Comparison of ENCODE assay signal across 1 cellular context in the genomic region with DNA sequence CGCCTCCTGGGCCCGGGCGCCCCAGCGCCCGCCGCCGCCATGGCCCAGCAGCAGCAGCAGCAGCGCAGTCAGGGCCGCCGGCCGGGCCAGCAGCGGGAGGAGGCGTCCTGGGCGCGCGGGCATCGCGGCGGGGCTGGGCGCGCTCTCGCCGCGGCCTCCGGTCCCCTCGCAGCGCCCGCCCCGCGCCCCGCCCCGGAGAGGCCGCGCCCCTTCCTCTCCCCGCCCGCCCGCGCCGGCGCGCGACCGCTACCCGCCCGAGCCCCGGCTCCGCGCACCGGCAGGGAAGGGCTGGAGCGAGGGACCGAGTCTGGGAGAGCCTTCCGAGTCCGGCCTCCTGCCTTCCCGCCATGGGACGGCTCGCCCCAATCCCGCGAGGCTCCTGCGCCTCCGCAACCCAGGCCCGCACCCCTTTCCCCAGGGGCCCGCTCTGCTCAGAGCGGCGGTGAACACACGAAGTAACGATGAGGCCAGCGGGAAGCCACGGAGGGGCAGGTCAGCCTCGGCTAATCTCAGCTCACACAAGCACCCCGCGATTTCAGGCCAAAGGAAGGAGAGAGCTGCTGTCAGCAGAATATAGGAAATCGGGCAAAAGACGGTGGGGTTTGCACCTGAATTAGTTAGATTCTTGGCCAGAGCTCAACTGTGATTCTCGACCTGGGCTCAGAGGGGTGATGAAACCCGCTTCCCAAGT.
TF ChIP-seq lines count a peak whose summit lies in the region.

A gene (minus strand): TSS at position 135 of the 691 bp plus-strand sequence. CDS start 12 bp downstream, at position 123.

TF ChIP-seq in HepG2, 621 proteins besides CTCF, POLR2A, EP300 and RAD21 (continued from another document and continues in another):
- TF ChIP-seq, protein P1, sequence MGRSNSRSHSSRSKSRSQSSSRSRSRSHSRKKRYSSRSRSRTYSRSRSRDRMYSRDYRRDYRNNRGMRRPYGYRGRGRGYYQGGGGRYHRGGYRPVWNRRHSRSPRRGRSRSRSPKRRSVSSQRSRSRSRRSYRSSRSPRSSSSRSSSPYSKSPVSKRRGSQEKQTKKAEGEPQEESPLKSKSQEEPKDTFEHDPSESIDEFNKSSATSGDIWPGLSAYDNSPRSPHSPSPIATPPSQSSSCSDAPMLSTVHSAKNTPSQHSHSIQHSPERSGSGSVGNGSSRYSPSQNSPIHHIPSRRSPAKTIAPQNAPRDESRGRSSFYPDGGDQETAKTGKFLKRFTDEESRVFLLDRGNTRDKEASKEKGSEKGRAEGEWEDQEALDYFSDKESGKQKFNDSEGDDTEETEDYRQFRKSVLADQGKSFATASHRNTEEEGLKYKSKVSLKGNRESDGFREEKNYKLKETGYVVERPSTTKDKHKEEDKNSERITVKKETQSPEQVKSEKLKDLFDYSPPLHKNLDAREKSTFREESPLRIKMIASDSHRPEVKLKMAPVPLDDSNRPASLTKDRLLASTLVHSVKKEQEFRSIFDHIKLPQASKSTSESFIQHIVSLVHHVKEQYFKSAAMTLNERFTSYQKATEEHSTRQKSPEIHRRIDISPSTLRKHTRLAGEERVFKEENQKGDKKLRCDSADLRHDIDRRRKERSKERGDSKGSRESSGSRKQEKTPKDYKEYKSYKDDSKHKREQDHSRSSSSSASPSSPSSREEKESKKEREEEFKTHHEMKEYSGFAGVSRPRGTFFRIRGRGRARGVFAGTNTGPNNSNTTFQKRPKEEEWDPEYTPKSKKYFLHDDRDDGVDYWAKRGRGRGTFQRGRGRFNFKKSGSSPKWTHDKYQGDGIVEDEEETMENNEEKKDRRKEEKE (IDR thresholded peaks at IDR 0.05), result no peak
- TF ChIP-seq TOPORS (CRISPR knock-in tag; IDR thresholded peaks at IDR 0.05) (no peak), ZNF337 (CRISPR knock-in tag; IDR thresholded peaks at IDR 0.05; ENCODE audit: borderline replicate concordance, low read depth) (no peak), ZFYVE20 (CRISPR knock-in tag; IDR thresholded peaks at IDR 0.05; ENCODE audit: borderline replicate concordance, low read depth) (no peak), SOX5 (CRISPR knock-in tag; IDR thresholded peaks at IDR 0.05; ENCODE audit: borderline replicate concordance) (peak; percentile 17; the same call in 1 of the 2 replicates), ATRX (CRISPR knock-in tag; IDR thresholded peaks at IDR 0.05; ENCODE audit: borderline replicate concordance) (no peak), ETV5 (CRISPR knock-in tag; IDR thresholded peaks at IDR 0.05; ENCODE audit: borderline replicate concordance) (peak; percentile 49; the same call in 1 of the 2 replicates), MAF1 (CRISPR knock-in tag; IDR thresholded peaks at IDR 0.05; ENCODE audit: borderline replicate concordance) (0 out of 2 replicates have a peak, but pooled peaks have one; percentile 56), MATR3 (CRISPR knock-in tag; IDR thresholded peaks at IDR 0.05) (0 out of 2 replicates have a peak, but pooled peaks have one; percentile 24)
- TF ChIP-seq, protein P2, sequence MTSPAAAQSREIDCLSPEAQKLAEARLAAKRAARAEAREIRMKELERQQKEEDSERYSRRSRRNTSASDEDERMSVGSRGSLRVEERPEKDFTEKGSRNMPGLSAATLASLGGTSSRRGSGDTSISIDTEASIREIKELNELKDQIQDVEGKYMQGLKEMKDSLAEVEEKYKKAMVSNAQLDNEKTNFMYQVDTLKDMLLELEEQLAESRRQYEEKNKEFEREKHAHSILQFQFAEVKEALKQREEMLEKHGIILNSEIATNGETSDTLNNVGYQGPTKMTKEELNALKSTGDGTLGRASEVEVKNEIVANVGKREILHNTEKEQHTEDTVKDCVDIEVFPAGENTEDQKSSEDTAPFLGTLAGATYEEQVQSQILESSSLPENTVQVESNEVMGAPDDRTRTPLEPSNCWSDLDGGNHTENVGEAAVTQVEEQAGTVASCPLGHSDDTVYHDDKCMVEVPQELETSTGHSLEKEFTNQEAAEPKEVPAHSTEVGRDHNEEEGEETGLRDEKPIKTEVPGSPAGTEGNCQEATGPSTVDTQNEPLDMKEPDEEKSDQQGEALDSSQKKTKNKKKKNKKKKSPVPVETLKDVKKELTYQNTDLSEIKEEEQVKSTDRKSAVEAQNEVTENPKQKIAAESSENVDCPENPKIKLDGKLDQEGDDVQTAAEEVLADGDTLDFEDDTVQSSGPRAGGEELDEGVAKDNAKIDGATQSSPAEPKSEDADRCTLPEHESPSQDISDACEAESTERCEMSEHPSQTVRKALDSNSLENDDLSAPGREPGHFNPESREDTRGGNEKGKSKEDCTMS (CRISPR knock-in tag; conservative IDR thresholded peaks at IDR 0.05), result no peak
- TF ChIP-seq, protein P3, sequence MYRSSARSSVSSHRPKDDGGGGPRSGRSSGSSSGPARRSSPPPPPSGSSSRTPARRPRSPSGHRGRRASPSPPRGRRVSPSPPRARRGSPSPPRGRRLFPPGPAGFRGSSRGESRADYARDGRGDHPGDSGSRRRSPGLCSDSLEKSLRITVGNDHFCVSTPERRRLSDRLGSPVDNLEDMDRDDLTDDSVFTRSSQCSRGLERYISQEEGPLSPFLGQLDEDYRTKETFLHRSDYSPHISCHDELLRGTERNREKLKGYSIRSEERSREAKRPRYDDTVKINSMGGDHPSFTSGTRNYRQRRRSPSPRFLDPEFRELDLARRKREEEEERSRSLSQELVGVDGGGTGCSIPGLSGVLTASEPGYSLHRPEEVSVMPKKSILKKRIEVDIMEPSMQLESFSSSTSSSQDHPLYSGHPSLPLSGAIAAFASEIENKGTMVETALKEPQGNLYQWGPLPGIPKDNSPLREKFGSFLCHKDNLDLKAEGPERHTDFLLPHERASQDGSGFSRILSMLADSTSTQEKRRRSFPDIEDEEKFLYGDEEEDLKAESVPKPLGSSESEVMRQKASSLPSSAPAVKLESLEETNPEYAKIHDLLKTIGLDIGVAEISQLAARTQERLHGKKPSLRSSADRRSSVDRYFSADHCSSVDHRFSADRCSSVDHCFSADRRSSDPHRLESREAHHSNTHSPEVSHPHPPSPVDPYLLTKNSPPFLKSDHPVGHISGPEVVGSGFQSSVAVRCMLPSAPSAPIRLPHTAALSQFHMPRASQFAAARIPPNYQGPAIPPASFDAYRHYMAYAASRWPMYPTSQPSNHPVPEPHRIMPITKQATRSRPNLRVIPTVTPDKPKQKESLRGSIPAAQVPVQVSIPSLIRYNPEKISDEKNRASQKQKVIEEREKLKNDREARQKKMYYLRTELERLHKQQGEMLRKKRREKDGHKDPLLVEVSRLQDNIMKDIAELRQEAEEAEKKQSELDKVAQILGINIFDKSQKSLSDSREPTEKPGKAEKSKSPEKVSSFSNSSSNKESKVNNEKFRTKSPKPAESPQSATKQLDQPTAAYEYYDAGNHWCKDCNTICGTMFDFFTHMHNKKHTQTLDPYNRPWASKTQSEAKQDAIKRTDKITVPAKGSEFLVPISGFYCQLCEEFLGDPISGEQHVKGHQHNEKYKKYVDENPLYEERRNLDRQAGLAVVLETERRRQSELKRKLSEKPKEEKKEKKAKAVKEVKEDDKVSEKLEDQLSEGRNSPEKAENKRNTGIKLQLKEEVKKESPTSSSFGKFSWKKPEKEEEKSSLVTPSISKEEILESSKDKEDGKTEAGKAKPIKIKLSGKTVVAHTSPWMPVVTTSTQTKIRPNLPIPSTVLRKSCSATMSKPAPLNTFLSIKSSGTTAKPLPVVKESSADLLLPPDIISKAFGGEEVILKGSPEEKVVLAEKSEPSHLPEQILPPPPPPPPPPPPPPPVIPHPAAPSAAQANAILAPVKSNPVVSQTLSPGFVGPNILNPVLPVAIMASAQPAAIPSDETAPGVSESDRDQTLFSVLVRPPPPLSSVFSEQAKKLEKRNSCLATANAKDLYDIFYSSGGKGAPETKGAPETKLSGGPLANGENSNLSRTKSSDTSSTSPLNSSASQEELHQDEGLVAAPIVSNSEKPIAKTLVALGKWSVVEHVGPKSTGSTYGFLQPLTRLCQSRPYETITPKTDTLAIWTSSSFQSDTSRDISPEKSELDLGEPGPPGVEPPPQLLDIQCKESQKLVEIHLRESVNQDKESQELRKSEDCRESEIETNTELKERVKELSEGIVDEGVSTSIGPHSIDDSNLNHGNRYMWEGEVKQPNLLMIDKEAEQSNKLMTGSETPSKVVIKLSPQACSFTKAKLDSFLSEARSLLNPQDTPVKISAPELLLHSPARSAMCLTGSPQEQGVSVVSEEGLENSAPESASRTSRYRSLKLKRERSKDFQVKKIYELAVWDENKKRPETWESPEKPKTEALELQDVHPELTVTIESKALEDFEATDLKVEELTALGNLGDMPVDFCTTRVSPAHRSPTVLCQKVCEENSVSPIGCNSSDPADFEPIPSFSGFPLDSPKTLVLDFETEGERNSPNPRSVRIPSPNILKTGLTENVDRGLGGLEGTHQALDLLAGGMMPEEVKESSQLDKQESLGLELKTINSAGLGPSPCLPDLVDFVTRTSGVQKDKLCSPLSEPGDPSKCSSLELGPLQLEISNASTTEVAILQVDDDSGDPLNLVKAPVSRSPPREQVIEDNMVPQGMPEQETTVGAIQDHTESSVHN (CRISPR knock-in tag; IDR thresholded peaks at IDR 0.05), result no peak
- TF ChIP-seq, protein P4, sequence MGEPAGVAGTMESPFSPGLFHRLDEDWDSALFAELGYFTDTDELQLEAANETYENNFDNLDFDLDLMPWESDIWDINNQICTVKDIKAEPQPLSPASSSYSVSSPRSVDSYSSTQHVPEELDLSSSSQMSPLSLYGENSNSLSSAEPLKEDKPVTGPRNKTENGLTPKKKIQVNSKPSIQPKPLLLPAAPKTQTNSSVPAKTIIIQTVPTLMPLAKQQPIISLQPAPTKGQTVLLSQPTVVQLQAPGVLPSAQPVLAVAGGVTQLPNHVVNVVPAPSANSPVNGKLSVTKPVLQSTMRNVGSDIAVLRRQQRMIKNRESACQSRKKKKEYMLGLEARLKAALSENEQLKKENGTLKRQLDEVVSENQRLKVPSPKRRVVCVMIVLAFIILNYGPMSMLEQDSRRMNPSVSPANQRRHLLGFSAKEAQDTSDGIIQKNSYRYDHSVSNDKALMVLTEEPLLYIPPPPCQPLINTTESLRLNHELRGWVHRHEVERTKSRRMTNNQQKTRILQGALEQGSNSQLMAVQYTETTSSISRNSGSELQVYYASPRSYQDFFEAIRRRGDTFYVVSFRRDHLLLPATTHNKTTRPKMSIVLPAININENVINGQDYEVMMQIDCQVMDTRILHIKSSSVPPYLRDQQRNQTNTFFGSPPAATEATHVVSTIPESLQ (CRISPR knock-in tag; conservative IDR thresholded peaks at IDR 0.05), result no peak
- TF ChIP-seq, protein P5, sequence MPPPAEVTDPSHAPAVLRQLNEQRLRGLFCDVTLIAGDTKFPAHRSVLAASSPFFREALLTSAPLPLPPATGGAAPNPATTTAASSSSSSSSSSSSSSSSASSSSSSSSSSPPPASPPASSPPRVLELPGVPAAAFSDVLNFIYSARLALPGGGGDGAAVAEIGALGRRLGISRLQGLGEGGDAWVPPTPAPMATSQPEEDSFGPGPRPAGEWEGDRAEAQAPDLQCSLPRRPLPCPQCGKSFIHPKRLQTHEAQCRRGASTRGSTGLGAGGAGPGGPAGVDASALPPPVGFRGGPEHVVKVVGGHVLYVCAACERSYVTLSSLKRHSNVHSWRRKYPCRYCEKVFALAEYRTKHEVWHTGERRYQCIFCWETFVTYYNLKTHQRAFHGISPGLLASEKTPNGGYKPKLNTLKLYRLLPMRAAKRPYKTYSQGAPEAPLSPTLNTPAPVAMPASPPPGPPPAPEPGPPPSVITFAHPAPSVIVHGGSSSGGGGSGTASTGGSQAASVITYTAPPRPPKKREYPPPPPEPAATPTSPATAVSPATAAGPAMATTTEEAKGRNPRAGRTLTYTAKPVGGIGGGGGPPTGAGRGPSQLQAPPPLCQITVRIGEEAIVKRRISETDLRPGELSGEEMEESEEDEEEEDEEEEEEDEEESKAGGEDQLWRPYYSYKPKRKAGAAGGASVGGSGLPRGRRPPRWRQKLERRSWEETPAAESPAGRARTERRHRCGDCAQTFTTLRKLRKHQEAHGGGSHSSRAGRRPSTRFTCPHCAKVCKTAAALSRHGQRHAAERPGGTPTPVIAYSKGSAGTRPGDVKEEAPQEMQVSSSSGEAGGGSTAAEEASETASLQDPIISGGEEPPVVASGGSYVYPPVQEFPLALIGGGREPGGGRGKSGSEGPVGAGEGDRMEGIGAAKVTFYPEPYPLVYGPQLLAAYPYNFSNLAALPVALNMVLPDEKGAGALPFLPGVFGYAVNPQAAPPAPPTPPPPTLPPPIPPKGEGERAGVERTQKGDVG (CRISPR knock-in tag; IDR thresholded peaks at IDR 0.05; ENCODE audit: borderline replicate concordance), result no peak; the same call in 1 of the 2 replicates
- TF ChIP-seq, protein P6, sequence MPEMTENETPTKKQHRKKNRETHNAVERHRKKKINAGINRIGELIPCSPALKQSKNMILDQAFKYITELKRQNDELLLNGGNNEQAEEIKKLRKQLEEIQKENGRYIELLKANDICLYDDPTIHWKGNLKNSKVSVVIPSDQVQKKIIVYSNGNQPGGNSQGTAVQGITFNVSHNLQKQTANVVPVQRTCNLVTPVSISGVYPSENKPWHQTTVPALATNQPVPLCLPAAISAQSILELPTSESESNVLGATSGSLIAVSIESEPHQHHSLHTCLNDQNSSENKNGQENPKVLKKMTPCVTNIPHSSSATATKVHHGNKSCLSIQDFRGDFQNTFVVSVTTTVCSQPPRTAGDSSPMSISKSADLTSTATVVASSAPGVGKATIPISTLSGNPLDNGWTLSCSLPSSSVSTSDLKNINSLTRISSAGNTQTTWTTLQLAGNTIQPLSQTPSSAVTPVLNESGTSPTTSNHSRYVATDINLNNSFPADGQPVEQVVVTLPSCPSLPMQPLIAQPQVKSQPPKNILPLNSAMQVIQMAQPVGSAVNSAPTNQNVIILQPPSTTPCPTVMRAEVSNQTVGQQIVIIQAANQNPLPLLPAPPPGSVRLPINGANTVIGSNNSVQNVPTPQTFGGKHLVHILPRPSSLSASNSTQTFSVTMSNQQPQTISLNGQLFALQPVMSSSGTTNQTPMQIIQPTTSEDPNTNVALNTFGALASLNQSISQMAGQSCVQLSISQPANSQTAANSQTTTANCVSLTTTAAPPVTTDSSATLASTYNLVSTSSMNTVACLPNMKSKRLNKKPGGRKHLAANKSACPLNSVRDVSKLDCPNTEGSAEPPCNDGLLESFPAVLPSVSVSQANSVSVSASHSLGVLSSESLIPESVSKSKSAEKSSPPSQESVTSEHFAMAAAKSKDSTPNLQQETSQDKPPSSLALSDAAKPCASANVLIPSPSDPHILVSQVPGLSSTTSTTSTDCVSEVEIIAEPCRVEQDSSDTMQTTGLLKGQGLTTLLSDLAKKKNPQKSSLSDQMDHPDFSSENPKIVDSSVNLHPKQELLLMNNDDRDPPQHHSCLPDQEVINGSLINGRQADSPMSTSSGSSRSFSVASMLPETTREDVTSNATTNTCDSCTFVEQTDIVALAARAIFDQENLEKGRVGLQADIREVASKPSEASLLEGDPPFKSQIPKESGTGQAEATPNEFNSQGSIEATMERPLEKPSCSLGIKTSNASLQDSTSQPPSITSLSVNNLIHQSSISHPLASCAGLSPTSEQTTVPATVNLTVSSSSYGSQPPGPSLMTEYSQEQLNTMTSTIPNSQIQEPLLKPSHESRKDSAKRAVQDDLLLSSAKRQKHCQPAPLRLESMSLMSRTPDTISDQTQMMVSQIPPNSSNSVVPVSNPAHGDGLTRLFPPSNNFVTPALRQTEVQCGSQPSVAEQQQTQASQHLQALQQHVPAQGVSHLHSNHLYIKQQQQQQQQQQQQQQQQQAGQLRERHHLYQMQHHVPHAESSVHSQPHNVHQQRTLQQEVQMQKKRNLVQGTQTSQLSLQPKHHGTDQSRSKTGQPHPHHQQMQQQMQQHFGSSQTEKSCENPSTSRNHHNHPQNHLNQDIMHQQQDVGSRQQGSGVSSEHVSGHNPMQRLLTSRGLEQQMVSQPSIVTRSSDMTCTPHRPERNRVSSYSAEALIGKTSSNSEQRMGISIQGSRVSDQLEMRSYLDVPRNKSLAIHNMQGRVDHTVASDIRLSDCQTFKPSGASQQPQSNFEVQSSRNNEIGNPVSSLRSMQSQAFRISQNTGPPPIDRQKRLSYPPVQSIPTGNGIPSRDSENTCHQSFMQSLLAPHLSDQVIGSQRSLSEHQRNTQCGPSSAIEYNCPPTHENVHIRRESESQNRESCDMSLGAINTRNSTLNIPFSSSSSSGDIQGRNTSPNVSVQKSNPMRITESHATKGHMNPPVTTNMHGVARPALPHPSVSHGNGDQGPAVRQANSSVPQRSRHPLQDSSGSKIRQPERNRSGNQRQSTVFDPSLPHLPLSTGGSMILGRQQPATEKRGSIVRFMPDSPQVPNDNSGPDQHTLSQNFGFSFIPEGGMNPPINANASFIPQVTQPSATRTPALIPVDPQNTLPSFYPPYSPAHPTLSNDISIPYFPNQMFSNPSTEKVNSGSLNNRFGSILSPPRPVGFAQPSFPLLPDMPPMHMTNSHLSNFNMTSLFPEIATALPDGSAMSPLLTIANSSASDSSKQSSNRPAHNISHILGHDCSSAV (CRISPR knock-in tag; IDR thresholded peaks at IDR 0.05; ENCODE audit: borderline replicate concordance), result no peak
